Comparison of ENCODE assay signal across 1 cellular context in genomic region chr22:23415490-23415851, GRCh38.
TF ChIP-seq lines count a peak whose summit lies in the region.

No MANE protein-coding gene starts in this region.

TF ChIP-seq in WTC11, 78 proteins besides CTCF, POLR2A, EP300 and RAD21 (continued from another document):
- TF ChIP-seq ATF6 (CRISPR knock-in tag; IDR thresholded peaks at IDR 0.05) (no peak), ATF1 (CRISPR knock-in tag; IDR thresholded peaks at IDR 0.05) (no peak), STAT6 (CRISPR knock-in tag; conservative IDR thresholded peaks at IDR 0.05; ENCODE audit: low read depth) (no peak), E2F4 (CRISPR knock-in tag; IDR thresholded peaks at IDR 0.05; ENCODE audit: borderline replicate concordance, low read depth) (no peak), GTF2I (CRISPR knock-in tag; conservative IDR thresholded peaks at IDR 0.05) (no peak), ZNF281 (CRISPR knock-in tag; IDR thresholded peaks at IDR 0.05) (no peak), CREM (CRISPR knock-in tag; IDR thresholded peaks at IDR 0.05) (no peak), TP53 (CRISPR knock-in tag; IDR thresholded peaks at IDR 0.05) (no peak)
